ENCODE assay signal across 29 cellular contexts in the genomic region with DNA sequence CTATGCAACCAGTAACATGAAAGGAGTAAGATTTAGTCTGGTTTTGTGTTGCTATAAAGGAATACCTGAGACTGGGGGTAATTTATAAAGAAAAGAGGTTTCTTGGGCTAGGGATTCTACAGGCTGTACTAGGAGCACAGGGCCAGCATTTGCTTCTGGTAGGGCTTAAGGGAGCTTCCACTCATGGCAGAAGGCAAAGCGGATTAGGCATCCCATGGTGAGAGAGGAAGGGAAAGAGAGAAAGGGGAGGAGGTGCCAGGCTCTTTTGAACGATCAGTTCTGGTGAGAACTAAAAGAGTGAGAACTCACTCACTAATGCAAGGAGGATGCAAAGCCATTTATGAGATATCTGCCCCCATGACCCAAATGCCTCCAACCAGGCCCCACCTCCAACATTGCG.
"Had no signal": no experiment of that assay in that cellular context is flagged by ENCODE, and none has a peak within 500 bp of the region (broad histone marks: within the 10 kb centered on the region; RNA-seq: fewer than 3 reads in every experiment).

No MANE protein-coding gene starts in this region.

- H3K9me3 ChIP-seq: left lung, lower lobe of right lung, ovary, right atrium auricular region, right lobe of liver, tibial nerve, uterus had no signal

- H3K27me3 Mint-ChIP-seq: stimulated activated memory B cell treated with anti-CD40 and anti-IgM and Interleukin-4, amounts not matched to agents 10 μg/mL and 1 μg/mL and 100 μg/mL, for 72 hours had no signal

- ATAC-seq: left colon; left lung; lower lobe of right lung; natural killer cell; right lobe of liver; stimulated activated memory B cell treated with anti-CD40 and anti-IgM and Interleukin-4, amounts not matched to agents 10 μg/mL and 1 μg/mL and 100 μg/mL, for 72 hours; stimulated activated naive CD8-positive, alpha-beta T cell treated with anti-CD3 and anti-CD28 coated beads, Interleukin-15, amount 100 ng/mL, for 72 hours had no signal

- H3K9me3 Mint-ChIP-seq: mesothelial cell of epicardium, nephron progenitor cell, type B pancreatic cell had no signal

- H3K4me1 ChIP-seq: left lung, lower lobe of right lung, right atrium auricular region, right lobe of liver, tibial nerve, uterus had no signal

- H3K4me3 ChIP-seq: left lung, lower lobe of right lung, ovary, right atrium auricular region, right lobe of liver, smooth muscle cell, tibial nerve, uterus had no signal

- H3K4me2 ChIP-seq: smooth muscle cell had no signal

- H3K4me1 Mint-ChIP-seq: immature natural killer cell; mesothelial cell of epicardium; naive B cell; natural killer cell; nephron progenitor cell; stimulated activated memory B cell treated with anti-CD40 and anti-IgM and Interleukin-4, amounts not matched to agents 10 μg/mL and 1 μg/mL and 100 μg/mL, for 72 hours; stimulated activated naive CD8-positive, alpha-beta T cell treated with anti-CD3 and anti-CD28 coated beads, Interleukin-15, amount 100 ng/mL, for 72 hours had no signal

- H3K27ac ChIP-seq: left lung, lower lobe of right lung, ovary, right atrium auricular region, right lobe of liver, tibial nerve, uterus had no signal

- H3K27ac Mint-ChIP-seq: immature natural killer cell; mesothelial cell of epicardium; naive B cell; natural killer cell; nephron progenitor cell; progenitor cell of endocrine pancreas; stimulated activated memory B cell treated with anti-CD40 and anti-IgM and Interleukin-4, amounts not matched to agents 10 μg/mL and 1 μg/mL and 100 μg/mL, for 72 hours; stimulated activated naive CD8-positive, alpha-beta T cell treated with anti-CD3 and anti-CD28 coated beads, Interleukin-15, amount 100 ng/mL, for 72 hours; type B pancreatic cell had no signal

- H3K36me3 ChIP-seq: left lung, lower lobe of right lung, ovary, right atrium auricular region, right lobe of liver, tibial nerve, uterus had no signal

- H3K4me3 Mint-ChIP-seq: immature natural killer cell; mesothelial cell of epicardium; naive B cell; natural killer cell; nephron progenitor cell; stimulated activated memory B cell treated with anti-CD40 and anti-IgM and Interleukin-4, amounts not matched to agents 10 μg/mL and 1 μg/mL and 100 μg/mL, for 72 hours; stimulated activated naive CD8-positive, alpha-beta T cell treated with anti-CD3 and anti-CD28 coated beads, Interleukin-15, amount 100 ng/mL, for 72 hours; type B pancreatic cell had no signal

- H3K27me3 ChIP-seq: left lung, ovary, right atrium auricular region, right lobe of liver, tibial nerve, uterus had no signal

- H3K36me3 Mint-ChIP-seq: immature natural killer cell; mesothelial cell of epicardium; naive B cell; natural killer cell; stimulated activated memory B cell treated with anti-CD40 and anti-IgM and Interleukin-4, amounts not matched to agents 10 μg/mL and 1 μg/mL and 100 μg/mL, for 72 hours; type B pancreatic cell had no signal

- DNase-seq: hippocampal formation; immature natural killer cell; kidney; left colon; left lung; lower lobe of right lung; mammary epithelial cell; mesenchymal stem cell; naive B cell; natural killer cell; nephron progenitor cell; occipital lobe; ovary; right lobe of liver; stimulated activated CD4-positive, alpha-beta T cell treated with anti-CD3 and anti-CD28 coated beads, Interleukin-1b, Interleukin-23, amount 100 ng/mL, for 48 hours; stimulated activated CD4-positive, alpha-beta T cell treated with anti-CD3 and anti-CD28 coated beads, Interleukin-2, amount 100 ng/mL, for 48 hours; stimulated activated CD4-positive, alpha-beta T cell treated with anti-CD3 and anti-CD28 coated beads, Interleukin-4, amount 100 ng/mL, for 4 hours; stimulated activated CD8-positive, alpha-beta memory T cell treated with anti-CD3 and anti-CD28 coated beads, Interleukin-4, amount 100 ng/mL, for 48 hours; stimulated activated naive CD4-positive, alpha-beta T cell treated with Interleukin-2 at 50 U/mL for 16 hours; stimulated activated naive CD8-positive, alpha-beta T cell treated with anti-CD3 and anti-CD28 coated beads, Interleukin-15, amount 100 ng/mL, for 72 hours; substantia nigra; uterus had no signal
